8 cellular contexts compared by ENCODE assay signal in genomic region chrX:71365876-71366673, GRCh38. TPM values are rescaled to one million over a fixed set of nuclear protein-coding genes. Genes with fewer than 3 reads are reported as not detected.
DNase-seq lines count a peak whose midpoint lies in the region; ATAC-seq and TF ChIP-seq lines count a peak whose summit lies in the region.

TSS of gene TAF1 (plus strand) at chrX:71366357. CDS start at chrX:71366375, 18 bp downstream.

- H3K9me3 ChIP-seq in spleen: no peaks in the 10 kb centered on the region

- H3K27me3 Mint-ChIP-seq in central memory CD8-positive, alpha-beta T cell: no peaks in the 10 kb centered on the region

- ATAC-seq in GM19025 (IDR thresholded peaks at IDR 0.05; ENCODE audit: low read depth, unreplicated experiment) (peak; percentile 88), HG03342 (IDR thresholded peaks at IDR 0.05; ENCODE audit: unreplicated experiment) (peak; percentile 84)
- peak; percentile 90 for ATAC-seq in central memory CD8-positive, alpha-beta T cell (replicated peaks; ENCODE audit: extremely low read depth, poor library complexity, severe bottlenecking)

- H3K9me3 Mint-ChIP-seq in central memory CD8-positive, alpha-beta T cell: no peaks in the 10 kb centered on the region

- H3K27me3 ChIP-seq in spleen (replicated peaks in 1 of 7): no peaks in the 10 kb centered on the region

- H3K36me3 Mint-ChIP-seq in central memory CD8-positive, alpha-beta T cell (ENCODE audit: insufficient read depth): peaks cover 22% of the 10 kb centered on the region

- H3K27ac ChIP-seq in spleen: peak within 1 kb of the TSS; percentile 75 to 95 (median 93)

- TF ChIP-seq CTCF in AG09309 (IDR thresholded peaks at IDR 0.05; ENCODE audit: control insufficient read depth, insufficient read depth, low read depth, low read length, missing control alignments) (no peak), spleen (IDR thresholded peaks at IDR 0.05 in 8 of 11, conservative IDR thresholded peaks at IDR 0.05 in 3 of 11) (peak in 3 of 11 experiments; percentile 14 to 21 (median 18))

- peaks cover 0 to 40% (median 17%) of the 10 kb centered on the region in 6 donors for H3K4me1 ChIP-seq in spleen

- intact Hi-C loops in spleen (cut with DNase I; ENCODE audit: low total_unique reads): no loop called here

- TF ChIP-seq POLR2A in spleen (IDR thresholded peaks at IDR 0.05): no peak

- H3K36me3 ChIP-seq in spleen: peaks cover 0 to 23% (median 6%) of the 10 kb centered on the region in 6 donors

- peak within 1 kb of the TSS; percentile 97 for H3K4me3 Mint-ChIP-seq in central memory CD8-positive, alpha-beta T cell

- peaks cover 27% of the 10 kb centered on the region for H3K4me1 Mint-ChIP-seq in central memory CD8-positive, alpha-beta T cell

- H3K4me3 ChIP-seq in AG09309 (ENCODE audit: control insufficient read depth, low read depth, low read length): peak within 1 kb of the TSS; percentile 72
- H3K4me3 ChIP-seq in spleen: peak within 1 kb of the TSS; percentile 45 to 87 (median 58)

- WGBS in spleen, 5 donors: 0 to 43% (median 1%) methylated on average over 38 to 51 of the region's 51 CpGs

- H3K27ac Mint-ChIP-seq in central memory CD8-positive, alpha-beta T cell (ENCODE audit: low read depth): peak within 1 kb of the TSS; percentile 99

- DNase-seq in AG09309 (ENCODE audit: low read depth) (peak; percentile 93), NCI-H446 (lab: John Stamatoyannopoulos, UW) (peak; percentile 93 to 97), inferior parietal cortex (ENCODE audit: extremely low spot score) (peak; percentile 96), spleen (peak; percentile 96)
- DNase-seq in activated CD4-positive, CD25-positive, alpha-beta regulatory T cell treated with anti-CD3 and anti-CD28 coated beads, Interleukin-2, amount 50 U/mL, for 16 hours (ENCODE audit: low read depth, low spot score): peak; percentile 84
- DNase-seq in central memory CD8-positive, alpha-beta T cell (ENCODE audit: low spot score in 2 of 2): peak; percentile 72 to 87

RNA-seq across cellular contexts. Expression of gene TAF1, which starts in this region (rescaled TPM):
- total RNA-seq in spleen: 10 to 100 TPM; 55.7 to 84.3 (median 70.4) TPM
- 10 to 100 TPM in 1 of 3 donors, 1 to 10 TPM in 2; 7.0 to 14.2 (median 8.1) TPM for polyA plus RNA-seq in spleen

Comparison
In these comparisons a context has a peak if more than half of its experiments do, and no peak if none do; other contexts are left out.
1. Peak in every context shown above with its lines: DNase-seq, ATAC-seq, H3K4me3 ChIP-seq and H3K27ac ChIP-seq.